30 cellular contexts compared by ENCODE assay signal in the genomic region with DNA sequence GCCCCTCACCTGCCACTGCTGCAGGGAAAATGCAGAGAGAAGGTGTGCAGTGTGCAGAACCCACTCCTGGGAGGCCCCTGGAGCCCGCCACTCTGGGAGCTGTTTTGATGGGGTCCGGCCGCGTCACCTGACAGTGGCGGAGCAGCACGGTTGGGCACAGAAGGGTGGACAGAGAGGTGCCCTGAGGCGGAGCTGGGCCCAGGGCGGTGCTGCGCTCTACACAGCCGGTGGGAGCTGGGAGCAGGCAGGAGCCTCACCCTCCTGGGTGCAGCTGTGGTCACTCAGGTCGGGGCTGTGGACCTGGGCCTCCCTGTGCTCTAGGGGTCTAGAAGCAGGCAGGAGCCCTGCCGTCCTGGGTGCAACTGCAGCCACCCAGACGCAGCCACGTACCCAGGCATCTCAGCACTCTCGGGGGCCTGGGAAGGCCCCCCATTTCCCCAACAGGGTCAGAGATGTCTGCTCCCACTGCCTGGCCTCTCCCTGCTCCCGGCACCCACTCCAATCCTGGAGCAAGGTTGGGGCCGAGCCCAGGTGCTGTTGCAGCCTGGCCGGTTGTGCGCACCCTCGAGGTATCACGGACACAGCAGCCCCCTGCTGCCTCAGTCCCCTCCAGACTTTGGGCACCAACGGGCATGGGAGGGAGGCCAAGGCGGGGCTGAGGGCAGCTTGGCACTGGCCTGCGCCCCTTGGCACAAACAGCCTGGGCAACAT.
"Had no signal": no experiment of that assay in that cellular context is flagged by ENCODE, and none has a peak within 500 bp of the region (broad histone marks: within the 10 kb centered on the region; RNA-seq: fewer than 3 reads in every experiment).

No MANE protein-coding gene starts in this region.

- DNase-seq: activated B cell treated with CpG ODN at 0.5 μM for 24 hours; activated CD4-positive, alpha-beta T cell treated with anti-CD3 and anti-CD28 coated beads for 48 hours; activated CD4-positive, alpha-beta T cell treated with anti-CD3 and anti-CD28 coated beads, Interleukin-2, amount 50 U/mL, for 1 hour; activated CD4-positive, alpha-beta T cell treated with anti-CD3 and anti-CD28 coated beads, Interleukin-2, amount 50 U/mL, for 48 hours; activated CD8-positive, alpha-beta memory T cell treated with anti-CD3 and anti-CD28 coated beads for 24 hours; activated CD8-positive, alpha-beta T cell treated with anti-CD3 and anti-CD28 coated beads for 36 hours; activated effector memory CD4-positive, alpha-beta T cell treated with Interleukin-2 at 50 U/mL for 16 hours; activated gamma-delta T cell treated with Interleukin-2 at 50 U/mL for 16 hours; activated naive CD4-positive, alpha-beta T cell treated with anti-CD3 and anti-CD28 coated beads, Interleukin-2, amount 50 U/mL, for 16 hours; activated naive CD4-positive, alpha-beta T cell treated with Interleukin-2 at 50 U/mL for 16 hours; activated T-cell treated with anti-CD3 and anti-CD28 coated beads, Interleukin-2, amount 50 U/mL, for 4 hours; amniotic stem cell; anterior cingulate cortex; body of pancreas; caudate nucleus; cortex of kidney; dermis blood vessel endothelial cell; effector CD4-positive, alpha-beta T cell; effector memory CD8-positive, alpha-beta T cell; erythroblast; foreskin keratinocyte; T-helper 1 cell; T-helper 17 cell; T1000; WERI-Rb-1 had no signal

- H3K27me3 ChIP-seq: body of pancreas, esophagus muscularis mucosa, foreskin keratinocyte had no signal

- H3K4me1 Mint-ChIP-seq: activated B cell treated with CpG ODN at 0.5 μM for 24 hours; activated T-helper 17 cell treated with anti-CD3 and anti-CD28 coated beads, Interleukin-2, amount 50 U/mL, for 72 hours had no signal

- H3K4me1 ChIP-seq: body of pancreas, esophagus muscularis mucosa, foreskin keratinocyte had no signal

- H3K9me3 ChIP-seq: body of pancreas, esophagus muscularis mucosa had no signal

- H3K27ac ChIP-seq: body of pancreas, esophagus muscularis mucosa, foreskin keratinocyte, WERI-Rb-1 had no signal

- ATAC-seq: activated CD4-positive, CD25-positive, alpha-beta regulatory T cell treated with anti-CD3 and anti-CD28 coated beads, Interleukin-2, amount 50 U/mL, for 24 hours; activated CD8-positive, alpha-beta T cell treated with anti-CD3 and anti-CD28 coated beads for 36 hours; activated T-cell treated with anti-CD3 and anti-CD28 coated beads, Interleukin-2, amount 50 U/mL, for 4 hours; activated T-helper 17 cell treated with anti-CD3 and anti-CD28 coated beads, Interleukin-2, amount 50 U/mL, for 72 hours; body of pancreas; effector memory CD8-positive, alpha-beta T cell; foreskin keratinocyte; T-helper 17 cell had no signal

- H3K4me3 ChIP-seq: body of pancreas, esophagus muscularis mucosa had no signal

- H3K4me3 Mint-ChIP-seq: activated B cell treated with CpG ODN at 0.5 μM for 24 hours; activated CD8-positive, alpha-beta T cell treated with anti-CD3 and anti-CD28 coated beads for 36 hours; activated naive CD8-positive, alpha-beta T cell; activated T-cell treated with anti-CD3 and anti-CD28 coated beads, Interleukin-2, amount 50 U/mL, for 4 hours; activated T-helper 17 cell treated with anti-CD3 and anti-CD28 coated beads, Interleukin-2, amount 50 U/mL, for 72 hours; effector memory CD8-positive, alpha-beta T cell; T-helper 17 cell; T-helper 2 cell treated with Interferon-gamma antibody and Interleukin-4, amounts not matched to agents 5 μg/mL and 100 μg/mL, for 36 hours had no signal

- H3K27me3 Mint-ChIP-seq: activated naive CD8-positive, alpha-beta T cell; activated T-helper 17 cell treated with anti-CD3 and anti-CD28 coated beads, Interleukin-2, amount 50 U/mL, for 72 hours had no signal

- H3K9me3 Mint-ChIP-seq: activated B cell treated with CpG ODN at 0.5 μM for 24 hours; activated CD8-positive, alpha-beta T cell treated with anti-CD3 and anti-CD28 coated beads for 36 hours; activated T-cell treated with anti-CD3 and anti-CD28 coated beads, Interleukin-2, amount 50 U/mL, for 4 hours; activated T-helper 17 cell treated with anti-CD3 and anti-CD28 coated beads, Interleukin-2, amount 50 U/mL, for 72 hours; effector memory CD8-positive, alpha-beta T cell; T-helper 2 cell treated with Interferon-gamma antibody and Interleukin-4, amounts not matched to agents 5 μg/mL and 100 μg/mL, for 36 hours had no signal

- H3K36me3 Mint-ChIP-seq: activated naive CD8-positive, alpha-beta T cell had no signal

- H3K27ac Mint-ChIP-seq: activated B cell treated with CpG ODN at 0.5 μM for 24 hours; activated CD8-positive, alpha-beta T cell treated with anti-CD3 and anti-CD28 coated beads for 36 hours; activated naive CD8-positive, alpha-beta T cell; activated T-helper 17 cell treated with anti-CD3 and anti-CD28 coated beads, Interleukin-2, amount 50 U/mL, for 72 hours; effector memory CD8-positive, alpha-beta T cell; T-helper 17 cell; T-helper 2 cell treated with Interferon-gamma antibody and Interleukin-4, amounts not matched to agents 5 μg/mL and 100 μg/mL, for 36 hours had no signal

- H3K36me3 ChIP-seq: WERI-Rb-1 had no signal
